12 cellular contexts compared by ENCODE assay signal in genomic region chr9:112176410-112177010, GRCh38. TPM values are rescaled to one million over a fixed set of nuclear protein-coding genes. Genes with fewer than 3 reads are reported as not detected.
DNase-seq lines count a peak whose midpoint lies in the region; TF ChIP-seq lines count a peak whose summit lies in the region.
"Had no signal": no experiment of that assay in that cellular context is flagged by ENCODE, and none has a peak within 500 bp of the region (broad histone marks: within the 10 kb centered on the region; RNA-seq: fewer than 3 reads in every experiment).

No MANE protein-coding gene starts in this region.

- H3K9me3 Mint-ChIP-seq in endothelial cell (ENCODE audit: unreplicated experiment) (no peaks in the 10 kb centered on the region), progenitor cell of endocrine pancreas (ENCODE audit: low read depth) (no peaks in the 10 kb centered on the region)

- H3K27ac Mint-ChIP-seq in endothelial cell (ENCODE audit: unreplicated experiment) (no peak overlapping the region), progenitor cell of endocrine pancreas (no peak overlapping the region)

- H3K4me1 Mint-ChIP-seq in endothelial cell (ENCODE audit: unreplicated experiment) = peaks cover 24% of the 10 kb centered on the region
- peaks cover 35% of the 10 kb centered on the region for H3K4me1 Mint-ChIP-seq in progenitor cell of endocrine pancreas (ENCODE audit: low read depth)

- DNase-seq in activated gamma-delta T cell treated with Interleukin-2 at 50 U/mL for 16 hours (peak; percentile 27), activated gamma-delta T cell (lab: John Stamatoyannopoulos, UW) (no peak), T-helper 9 cell (peak; percentile 6), endothelial cell (ENCODE audit: low spot score) (no peak), progenitor cell of endocrine pancreas (ENCODE audit: low spot score, unreplicated experiment) (no peak), cardiac septum (ENCODE audit: low spot score) (no peak), cerebellum (ENCODE audit: low spot score) (no peak), NCI-H187 treated with DMSO at 0.1 percent for 48 hours (lab: John Stamatoyannopoulos, UW) (no peak)
- DNase-seq: Kasumi-1; NCI-H2081 treated with DMSO at 0.1 percent for 48 hours; stimulated activated CD4-positive, alpha-beta T cell treated with anti-CD3 and anti-CD28 coated beads, Interleukin-2, amount 100 ng/mL, for 48 hours; stimulated activated naive CD4-positive, alpha-beta T cell treated with Interleukin-2 at 50 U/mL for 16 hours had no signal

- H3K27me3 Mint-ChIP-seq in endothelial cell (ENCODE audit: unreplicated experiment) (peaks cover 16% of the 10 kb centered on the region), progenitor cell of endocrine pancreas (peaks cover 12% of the 10 kb centered on the region)

- H3K36me3 Mint-ChIP-seq in endothelial cell (ENCODE audit: low read depth, unreplicated experiment) (peaks cover 12% of the 10 kb centered on the region), progenitor cell of endocrine pancreas (ENCODE audit: insufficient read depth) (peaks cover 7% of the 10 kb centered on the region)

- H3K4me3 Mint-ChIP-seq in endothelial cell (ENCODE audit: unreplicated experiment) (peak overlapping the region; percentile 43), progenitor cell of endocrine pancreas (ENCODE audit: low read depth) (peak overlapping the region; percentile 87)

- TF ChIP-seq CTCF in endothelial cell (IDR thresholded peaks at IDR 0.05; ENCODE audit: unreplicated experiment) (no peak), progenitor cell of endocrine pancreas (IDR thresholded peaks at IDR 0.05; ENCODE audit: unreplicated experiment) (no peak)

- intact Hi-C loops in cardiac septum (cut with DNase I) = loop anchor here (10.0 kb wide), 1 partner anchor 158 kb away; the partner anchor contains the start of gene PTBP3

RNA-seq across cellular contexts. Expression of gene SUSD1, which starts 1.4 kb away (rescaled TPM):
- total RNA-seq in endothelial cell (ENCODE audit: unreplicated experiment) = 5.7 TPM
- total RNA-seq in progenitor cell of endocrine pancreas = 40.2 and 41.1 TPM in 2 replicates
- total RNA-seq in cardiac septum = 4.3 TPM
- 34.2 TPM for total RNA-seq in cerebellum

Comparison
In these comparisons a context has a peak if more than half of its experiments do, and no peak if none do; other contexts are left out.
1. DNase-seq: peak in activated gamma-delta T cell treated with Interleukin-2 at 50 U/mL for 16 hours (single experiment) and T-helper 9 cell (single experiment); none in activated gamma-delta T cell (single experiment), endothelial cell (single experiment), progenitor cell of endocrine pancreas (single experiment), cardiac septum (single experiment), cerebellum (single experiment) and NCI-H187 treated with DMSO at 0.1 percent for 48 hours (single experiment).